ENCODE assay signal across 9 cellular contexts in the genomic region with DNA sequence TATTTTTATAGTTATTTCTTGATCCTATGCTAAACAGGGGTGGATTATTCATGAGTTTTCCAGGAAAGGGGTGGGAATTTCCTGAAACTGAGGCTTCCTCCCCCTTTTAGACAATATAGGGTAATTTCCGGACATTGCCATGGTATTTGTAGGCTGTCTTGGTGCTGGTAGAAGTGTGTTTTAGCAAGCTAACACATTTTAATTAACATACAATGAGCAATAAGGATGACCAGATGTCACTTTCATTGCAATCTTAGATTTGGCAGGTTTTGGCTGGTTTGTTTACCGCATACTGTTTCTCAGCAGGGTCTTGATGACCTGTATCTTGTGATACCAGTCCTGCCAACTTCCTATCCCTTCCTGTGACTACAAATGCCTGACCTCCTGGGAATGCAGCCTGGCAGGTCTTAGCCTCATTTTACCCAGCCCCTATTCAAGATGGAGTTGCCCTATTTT. TPM values are rescaled to one million over a fixed set of nuclear protein-coding genes. Genes with fewer than 3 reads are reported as not detected.
DNase-seq lines count a peak whose midpoint lies in the region; ATAC-seq and TF ChIP-seq lines count a peak whose summit lies in the region.
"Had no signal": no experiment of that assay in that cellular context is flagged by ENCODE, and none has a peak within 500 bp of the region (broad histone marks: within the 10 kb centered on the region; RNA-seq: fewer than 3 reads in every experiment).

No MANE protein-coding gene starts in this region.

- 51% methylated on average over 2 of the region's 2 CpGs for WGBS in hepatocyte (ENCODE audit: low lambda C conversion rate, missing lambda C conversion rate)
- 31% methylated on average over 2 of the region's 2 CpGs for WGBS in smooth muscle cell (ENCODE audit: low lambda C conversion rate)

- H3K27ac ChIP-seq in HUES6 (ENCODE audit: low read depth, low read length): peak overlapping the region; percentile 27
- H3K27ac ChIP-seq in hepatocyte: peak overlapping the region; percentile 97
- H3K27ac ChIP-seq in smooth muscle cell (ENCODE audit: low read depth): peak overlapping the region; percentile 80
- no peak overlapping the region for H3K27ac ChIP-seq in OCI-LY7 (ENCODE audit: low read depth, low read length, poor library complexity, severe bottlenecking)

- peaks cover 77% of the 10 kb centered on the region for H3K4me1 Mint-ChIP-seq in activated CD8-positive, alpha-beta T cell treated with anti-CD3 and anti-CD28 coated beads, Interleukin-2, amount 10 ng/mL, durations not matched to agents 7 days and 5 days (ENCODE audit: low read depth)

- H3K4me1 ChIP-seq in HUES6 (ENCODE audit: control insufficient read depth, insufficient read depth, low read length) (peaks cover 25% of the 10 kb centered on the region), hepatocyte (ENCODE audit: insufficient read depth) (peaks cover 43% of the 10 kb centered on the region), smooth muscle cell (ENCODE audit: low read depth) (peaks cover 35% of the 10 kb centered on the region), OCI-LY7 (ENCODE audit: insufficient read depth, low read length, poor library complexity, severe bottlenecking) (peaks cover 6% of the 10 kb centered on the region)

- no peak for DNase-seq in activated CD8-positive, alpha-beta T cell treated with anti-CD3 and anti-CD28 coated beads, Interleukin-2, amount 10 ng/mL, durations not matched to agents 7 days and 5 days
- DNase-seq in hepatocyte (ENCODE audit: low spot score) (no peak), smooth muscle cell (lab: John Stamatoyannopoulos, UW; ENCODE audit: unreplicated experiment) (no peak), SW480 (ENCODE audit: low spot score) (no peak), NCI-H1694 (lab: John Stamatoyannopoulos, UW) (no peak), OCI-LY7 (ENCODE audit: low spot score) (no peak)
- DNase-seq: naive B cell had no signal

- no peak for ATAC-seq in activated CD8-positive, alpha-beta T cell treated with anti-CD3 and anti-CD28 coated beads, Interleukin-2, amount 10 ng/mL, durations not matched to agents 7 days and 5 days
- ATAC-seq in HG02610 (IDR thresholded peaks at IDR 0.05; ENCODE audit: unreplicated experiment): no peak

- peaks cover 10% of the 10 kb centered on the region for H3K9me3 Mint-ChIP-seq in activated CD8-positive, alpha-beta T cell treated with anti-CD3 and anti-CD28 coated beads, Interleukin-2, amount 10 ng/mL, durations not matched to agents 7 days and 5 days (ENCODE audit: insufficient read depth)
- H3K9me3 Mint-ChIP-seq: naive B cell had no signal

- H3K4me3 ChIP-seq in HUES6 (ENCODE audit: low read depth, low read length) (peak overlapping the region; percentile 57; the same call in 1 of the 2 replicates), hepatocyte (no peak overlapping the region), smooth muscle cell (no peak overlapping the region), OCI-LY7 (ENCODE audit: low read depth, low read length, poor library complexity, severe bottlenecking) (no peak overlapping the region)

- no peaks in the 10 kb centered on the region for H3K9me2 ChIP-seq in hepatocyte (replicated peaks; ENCODE audit: insufficient read depth)
- H3K9me2 ChIP-seq in OCI-LY7 (ENCODE audit: insufficient read depth, low read length): no peaks in the 10 kb centered on the region

- H4K20me1 ChIP-seq in hepatocyte (ENCODE audit: insufficient read depth, poor library complexity, severe bottlenecking) (no peaks in the 10 kb centered on the region), smooth muscle cell (ENCODE audit: low read depth) (no peaks in the 10 kb centered on the region), OCI-LY7 (ENCODE audit: insufficient read depth, low read length) (no peaks in the 10 kb centered on the region)

- H3K27ac Mint-ChIP-seq in activated CD8-positive, alpha-beta T cell treated with anti-CD3 and anti-CD28 coated beads, Interleukin-2, amount 10 ng/mL, durations not matched to agents 7 days and 5 days: peak overlapping the region; percentile 75
- H3K27ac Mint-ChIP-seq: naive B cell had no signal

- peaks cover 3% of the 10 kb centered on the region for H3F3A ChIP-seq in smooth muscle cell (ENCODE audit: low read depth)

- TF ChIP-seq CTCF in hepatocyte (IDR thresholded peaks at IDR 0.05; ENCODE audit: poor library complexity): no peak
- no peak for TF ChIP-seq CTCF in smooth muscle cell (IDR thresholded peaks at IDR 0.05; ENCODE audit: borderline replicate concordance, insufficient read depth, poor library complexity, severe bottlenecking)
- no peak for TF ChIP-seq CTCF in OCI-LY7 (conservative IDR thresholded peaks at IDR 0.05; ENCODE audit: low read length)

- CTCF ChIA-PET in activated CD8-positive, alpha-beta T cell treated with anti-CD3 and anti-CD28 coated beads, Interleukin-2, amount 10 ng/mL, durations not matched to agents 7 days and 5 days (lab: Charles Lee): interaction anchor here (4.4 to 17.4 kb wide), 2 partner anchors 9 to 25 kb away, joined by 25 to 280 read pairs; no protein-coding TSS in a partner anchor
- CTCF ChIA-PET in OCI-LY7 (lab: Charles Lee; ENCODE audit: unreplicated experiment): no interaction called here

- BruUV-seq in OCI-LY7 (replicated peaks; lab: Mats Ljungman, UMichigan): no TSS peak

- H3K9me3 ChIP-seq in HUES6 (ENCODE audit: control insufficient read depth, insufficient read depth, low read depth, low read length) (peaks cover 14% of the 10 kb centered on the region), hepatocyte (ENCODE audit: low read depth) (no peaks in the 10 kb centered on the region), smooth muscle cell (replicated peaks; ENCODE audit: low read depth) (no peaks in the 10 kb centered on the region), OCI-LY7 (ENCODE audit: low read length) (peaks cover 12% of the 10 kb centered on the region; the same call in 1 of the 2 replicates)

- H3K4me3 Mint-ChIP-seq in activated CD8-positive, alpha-beta T cell treated with anti-CD3 and anti-CD28 coated beads, Interleukin-2, amount 10 ng/mL, durations not matched to agents 7 days and 5 days: no peak overlapping the region
- H3K4me3 Mint-ChIP-seq: naive B cell had no signal

- H3K9ac ChIP-seq in HUES6 (ENCODE audit: low read length): peak overlapping the region; percentile 57
- peak overlapping the region; percentile 42 for H3K9ac ChIP-seq in smooth muscle cell (ENCODE audit: low read depth)

- no peaks in the 10 kb centered on the region for H3K27me3 Mint-ChIP-seq in activated CD8-positive, alpha-beta T cell treated with anti-CD3 and anti-CD28 coated beads, Interleukin-2, amount 10 ng/mL, durations not matched to agents 7 days and 5 days (ENCODE audit: low read depth)

- H3K27me3 ChIP-seq in HUES6 (ENCODE audit: control insufficient read depth, insufficient read depth, low read length) (no peaks in the 10 kb centered on the region), hepatocyte (no peaks in the 10 kb centered on the region), smooth muscle cell (ENCODE audit: low read depth) (no peaks in the 10 kb centered on the region)

- peaks cover 26% of the 10 kb centered on the region for H3K36me3 Mint-ChIP-seq in activated CD8-positive, alpha-beta T cell treated with anti-CD3 and anti-CD28 coated beads, Interleukin-2, amount 10 ng/mL, durations not matched to agents 7 days and 5 days (ENCODE audit: low read depth)

- H3K4me2 ChIP-seq in hepatocyte: peak overlapping the region; percentile 78
- H3K4me2 ChIP-seq in smooth muscle cell: peak overlapping the region; percentile 80
- no peak overlapping the region for H3K4me2 ChIP-seq in OCI-LY7 (ENCODE audit: low read length)

- intact Hi-C loops in OCI-LY7 (cut with micrococcal nuclease; ENCODE audit: unreplicated experiment): no loop called here

- POLR2A ChIA-PET in activated CD8-positive, alpha-beta T cell treated with anti-CD3 and anti-CD28 coated beads, Interleukin-2, amount 10 ng/mL, durations not matched to agents 7 days and 5 days (lab: Charles Lee): interaction anchor here (0.6 to 2.7 kb wide), 2 partner anchors 9 to 48 kb away, joined by 3 to 11 read pairs; no protein-coding TSS in a partner anchor
- POLR2A ChIA-PET in OCI-LY7 (lab: Charles Lee): no interaction called here

- H2AFZ ChIP-seq in hepatocyte (no peak overlapping the region), smooth muscle cell (ENCODE audit: low read depth) (no peak overlapping the region), OCI-LY7 (ENCODE audit: low read length) (no peak overlapping the region)

- H3K36me3 ChIP-seq in HUES6 (ENCODE audit: control insufficient read depth, insufficient read depth, low read length): no peaks in the 10 kb centered on the region
- H3K36me3 ChIP-seq in hepatocyte (replicated peaks; ENCODE audit: insufficient read depth, low read depth): no peaks in the 10 kb centered on the region
- no peaks in the 10 kb centered on the region for H3K36me3 ChIP-seq in smooth muscle cell (ENCODE audit: low read depth)
- no peaks in the 10 kb centered on the region for H3K36me3 ChIP-seq in OCI-LY7 (ENCODE audit: insufficient read depth, low read length)

- peaks cover 7% of the 10 kb centered on the region for H3K79me2 ChIP-seq in hepatocyte
- no peaks in the 10 kb centered on the region for H3K79me2 ChIP-seq in smooth muscle cell (ENCODE audit: low read depth)
- H3K79me2 ChIP-seq in OCI-LY7 (ENCODE audit: insufficient read depth, low read depth, low read length): no peaks in the 10 kb centered on the region

RNA-seq across cellular contexts. Expression of a gene that starts 1.0 kb away (rescaled TPM):
- 1 to 10 TPM; 6.1 to 6.2 TPM for total RNA-seq in activated CD8-positive, alpha-beta T cell treated with anti-CD3 and anti-CD28 coated beads, Interleukin-2, amount 10 ng/mL, durations not matched to agents 7 days and 5 days
- total RNA-seq in hepatocyte (17.9 and 23.6 TPM in 2 replicates), smooth muscle cell (11.8 and 14.3 TPM in 2 replicates), OCI-LY7 (2022) (18.7 and 19.6 TPM in 2 replicates)
- polyA plus RNA-seq in hepatocyte (29.7 and 39.1 TPM in 2 replicates), smooth muscle cell (26.8 and 33.6 TPM in 2 replicates)
- 6.8 and 7.3 TPM in 2 replicates for total RNA-seq in OCI-LY7 (2014; rRNA removed; shearing (Covaris generic))

RNA-seq across cellular contexts. Expression of a gene that starts 23.2 kb away (rescaled TPM):
- total RNA-seq in activated CD8-positive, alpha-beta T cell treated with anti-CD3 and anti-CD28 coated beads, Interleukin-2, amount 10 ng/mL, durations not matched to agents 7 days and 5 days: 1 to 10 TPM; 3.5 to 3.6 TPM
- total RNA-seq in hepatocyte (1.3 and 2.8 TPM in 2 replicates), smooth muscle cell (not detected in 2 replicates), OCI-LY7 (2022) (0.30 TPM in 2 replicates)
- polyA plus RNA-seq in hepatocyte (0.47 and 0.97 TPM in 2 replicates), smooth muscle cell (not detected in 2 replicates)
- 0.05 and 0.25 TPM in 2 replicates for total RNA-seq in OCI-LY7 (2014; rRNA removed; shearing (Covaris generic))

RNA-seq across cellular contexts. Expression of a gene that starts 39.3 kb away (rescaled TPM):
- total RNA-seq in activated CD8-positive, alpha-beta T cell treated with anti-CD3 and anti-CD28 coated beads, Interleukin-2, amount 10 ng/mL, durations not matched to agents 7 days and 5 days: 100 to 1,000 TPM; 202 to 213 TPM
- total RNA-seq in hepatocyte: 0.57 and 1.1 TPM in 2 replicates
- 0.92 and 1.5 TPM in 2 replicates for polyA plus RNA-seq in hepatocyte
- total RNA-seq in smooth muscle cell: 0.76 and 1.1 TPM in 2 replicates
- polyA plus RNA-seq in smooth muscle cell: 3.6 and 3.8 TPM in 2 replicates
- not detected in 2 replicates for total RNA-seq in OCI-LY7 (2014; rRNA removed; shearing (Covaris generic))
- not detected in 2 replicates for total RNA-seq in OCI-LY7 (2022)

RNA-seq across cellular contexts. Expression of a gene that starts 55.0 kb away (rescaled TPM):
- 1,000 to 10,000 TPM; 1,167 to 1,252 TPM for total RNA-seq in activated CD8-positive, alpha-beta T cell treated with anti-CD3 and anti-CD28 coated beads, Interleukin-2, amount 10 ng/mL, durations not matched to agents 7 days and 5 days
- 4.7 and 10.5 TPM in 2 replicates for total RNA-seq in hepatocyte
- 9.9 and 11.3 TPM in 2 replicates for polyA plus RNA-seq in hepatocyte
- 3.6 and 6.5 TPM in 2 replicates for total RNA-seq in smooth muscle cell
- 3.3 and 4.0 TPM in 2 replicates for polyA plus RNA-seq in smooth muscle cell
- 91.5 and 142 TPM in 2 replicates for total RNA-seq in OCI-LY7 (2014; rRNA removed; shearing (Covaris generic))
- total RNA-seq in OCI-LY7 (2022): 321 and 331 TPM in 2 replicates

Comparison
In these comparisons a context has a peak if more than half of its experiments do, and no peak if none do; other contexts are left out.
1. RNA of a gene that starts 39.3 kb away (total RNA-seq): 202 to 213 TPM in activated CD8-positive, alpha-beta T cell treated with anti-CD3 and anti-CD28 coated beads, Interleukin-2, amount 10 ng/mL, durations not matched to agents 7 days and 5 days; 0.76 to 1.1 TPM in smooth muscle cell, 0.57 to 1.1 TPM in hepatocyte and not detected in OCI-LY7; every median in the first group is over 10 times any median in the second.